ENCODE assay signal across 8 cellular contexts in the genomic region with DNA sequence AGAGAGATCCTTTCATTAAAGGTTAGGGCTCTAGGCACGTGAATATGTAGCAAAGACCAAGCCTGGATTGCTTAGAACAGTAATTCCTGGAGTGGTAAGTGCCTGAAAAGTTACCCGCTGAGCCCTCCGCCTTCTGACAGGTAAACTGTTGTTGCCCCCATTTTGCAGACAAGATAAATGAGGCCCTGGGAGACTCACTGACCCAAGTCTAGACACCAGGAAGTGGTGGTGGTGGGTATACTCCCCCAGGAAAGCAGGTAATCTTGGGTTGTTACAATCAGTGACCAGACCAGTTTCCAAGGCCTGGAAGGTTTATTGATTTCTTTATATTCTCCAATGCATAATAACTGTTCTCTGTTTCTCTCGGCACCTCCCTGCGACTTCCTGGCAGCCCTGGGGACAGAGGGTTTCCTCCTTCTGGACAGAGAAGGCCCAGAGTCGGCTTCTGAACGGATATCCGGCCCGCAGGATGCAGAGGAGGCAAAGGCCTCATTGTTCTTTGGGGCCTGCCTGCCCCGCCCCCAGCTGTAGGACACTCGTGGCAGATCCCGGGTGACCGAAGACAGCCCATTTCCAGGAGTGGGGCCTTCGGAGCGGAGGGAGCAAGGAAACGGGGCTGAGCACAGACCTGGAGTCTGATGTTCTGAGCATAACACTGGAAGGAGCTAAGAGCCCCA. TPM values are rescaled to one million over a fixed set of nuclear protein-coding genes. Genes with fewer than 3 reads are reported as not detected.
DNase-seq lines count a peak whose midpoint lies in the region; ATAC-seq, FAIRE-seq and TF ChIP-seq lines count a peak whose summit lies in the region.

No MANE protein-coding gene starts in this region.

- H3K27me3 ChIP-seq in K562 (ENCODE audit: control insufficient read depth in 2 of 2, insufficient read depth in 2 of 2, low read length in 2 of 2) (no peaks in the 10 kb centered on the region), smooth muscle cell (ENCODE audit: low read depth) (no peaks in the 10 kb centered on the region)

- TF ChIP-seq CTCF in GM13977 (IDR thresholded peaks at IDR 0.05; ENCODE audit: extremely low read depth, insufficient read depth, missing control alignments), result no peak
- TF ChIP-seq CTCF in K562 (IDR thresholded peaks at IDR 0.05 in 2 of 3, conservative IDR thresholded peaks at IDR 0.05 in 1 of 3; ENCODE audit: insufficient read depth in 2 of 3, low read depth in 1 of 3, low read length in 3 of 3), result no peak
- TF ChIP-seq CTCF in smooth muscle cell (IDR thresholded peaks at IDR 0.05; ENCODE audit: borderline replicate concordance, insufficient read depth, poor library complexity, severe bottlenecking), result no peak

- intact Hi-C loops in K562 (cut with micrococcal nuclease), result loop anchor here (2.0 to 5.0 kb wide), 4 partner anchors 93 to 336 kb away; a partner anchor contains a TSS

- H3K79me2 ChIP-seq in K562 (ENCODE audit: control insufficient read depth, insufficient read depth, low read length), result no peaks in the 10 kb centered on the region
- H3K79me2 ChIP-seq in smooth muscle cell (ENCODE audit: low read depth), result peaks cover 21% of the 10 kb centered on the region

- H3K4me1 ChIP-seq in K562 (replicated peaks in 1 of 2; ENCODE audit: control insufficient read depth in 2 of 2, insufficient read depth in 2 of 2, low read length in 2 of 2) (peaks cover 3 to 18% of the 10 kb centered on the region in 2 experiments), smooth muscle cell (ENCODE audit: low read depth) (peaks cover 39% of the 10 kb centered on the region)

- H3K9me3 ChIP-seq in K562 (replicated peaks; ENCODE audit: control insufficient read depth, insufficient read depth, low read depth, low read length) (no peaks in the 10 kb centered on the region), smooth muscle cell (replicated peaks; ENCODE audit: low read depth) (no peaks in the 10 kb centered on the region)

- peak overlapping the region; percentile 68; the same call in 1 of the 2 replicates for H3K4me2 ChIP-seq in K562 (ENCODE audit: insufficient read depth, low read length)
- peak overlapping the region; percentile 83 for H3K4me2 ChIP-seq in smooth muscle cell

- TSS peak; percentile 79 for BruUV-seq in K562 (replicated peaks; lab: Mats Ljungman, UMichigan)

- FAIRE-seq in K562 (lab: Jason Lieb, UNC), result no peak

- WGBS in K562 (ENCODE audit: insufficient coverage, low coverage, missing lambda C conversion rate), result 49% methylated on average over 16 of the region's 16 CpGs
- WGBS in smooth muscle cell (ENCODE audit: low lambda C conversion rate), result 33% methylated on average over 16 of the region's 16 CpGs

- H3K36me3 ChIP-seq in K562 (ENCODE audit: control insufficient read depth, insufficient read depth, low read length) (no peaks in the 10 kb centered on the region), smooth muscle cell (ENCODE audit: low read depth) (no peaks in the 10 kb centered on the region)

- peak overlapping the region; percentile 80; the same call in 2 of the 3 replicates for H3K27ac ChIP-seq in K562 (ENCODE audit: extremely low read depth, low read depth, low read length)
- peak overlapping the region; percentile 91 for H3K27ac ChIP-seq in smooth muscle cell (ENCODE audit: low read depth)

- no peak for TF ChIP-seq POLR2A in K562 (conservative IDR thresholded peaks at IDR 0.05)

- POLR2A ChIA-PET in K562 (lab: Yijun Ruan, JAX), result interaction anchor here (0.8 to 1.8 kb wide), 3 partner anchors 11 to 240 kb away, joined by 3 to 7 read pairs (median 6); no protein-coding TSS in a partner anchor

- H2AFZ ChIP-seq in K562 (ENCODE audit: low read depth, low read length), result peak overlapping the region; percentile 90
- peak overlapping the region; percentile 83 for H2AFZ ChIP-seq in smooth muscle cell (ENCODE audit: low read depth)

- in situ Hi-C loops in GM13977 (cut with MboI; ENCODE audit: low pct_unique_long_range_greater_than_20kb, low sequenced_read_pairs, unreplicated experiment) (loop anchor here (5.0 kb wide), 1 partner anchor 211 kb away; no protein-coding TSS in a partner anchor), K562 (cut with MboI) (no loop called here)

- no peaks in the 10 kb centered on the region for H3K9me1 ChIP-seq in K562 (ENCODE audit: control insufficient read depth, insufficient read depth, low read length)

- H3K9ac ChIP-seq in K562 (ENCODE audit: insufficient read depth in 1 of 2, low read depth in 2 of 2, low read length in 2 of 2) (peak overlapping the region; percentile 64 to 91), smooth muscle cell (ENCODE audit: low read depth) (peak overlapping the region; percentile 32)

- TF ChIP-seq EP300 in K562 (IDR thresholded peaks at IDR 0.05; ENCODE audit: low read length), result no peak

- peak; percentile 63 for DNase-seq in GM13977 (ENCODE audit: low spot score)
- peak; percentile 21 for DNase-seq in SKM-1 treated with dmso at 0.1 percent for 144 hours (lab: John Stamatoyannopoulos, UW; ENCODE audit: unreplicated experiment)
- DNase-seq in K562 (ENCODE audit: extremely low read depth in 1 of 4, low spot score in 3 of 4), result peak; percentile 25 to 49 (median 34)
- peak; percentile 41 for DNase-seq in iPS-NIHi11 (ENCODE audit: low spot score)
- no peak for DNase-seq in smooth muscle cell (lab: John Stamatoyannopoulos, UW; ENCODE audit: unreplicated experiment)
- no peak for DNase-seq in NCI-H748 (lab: John Stamatoyannopoulos, UW; ENCODE audit: unreplicated experiment)
- DNase-seq in NCI-H446 treated with DMSO at 0.1 percent for 48 hours (lab: John Stamatoyannopoulos, UW), result no peak

- CTCF ChIA-PET in K562 (lab: Yijun Ruan, JAX; ENCODE audit: low intra/inter-chr PET ratio), result interaction anchor here (0.7 to 0.8 kb wide), 2 partner anchors 210 to 211 kb away, joined by 4 read pairs; no protein-coding TSS in a partner anchor

- H4K20me1 ChIP-seq in K562 (replicated peaks; ENCODE audit: control insufficient read depth, insufficient read depth, low read length), result no peaks in the 10 kb centered on the region
- H4K20me1 ChIP-seq in smooth muscle cell (ENCODE audit: low read depth), result no peaks in the 10 kb centered on the region

- H3K4me3 ChIP-seq in K562 (peak overlapping the region; percentile 71), smooth muscle cell (peak overlapping the region; percentile 86)

- no peak for TF ChIP-seq RAD21 in K562 (CRISPR knock-in tag; conservative IDR thresholded peaks at IDR 0.05 in 1 of 2, IDR thresholded peaks at IDR 0.05 in 1 of 2)

- H3F3A ChIP-seq in smooth muscle cell (ENCODE audit: low read depth), result peaks cover 6% of the 10 kb centered on the region

- ATAC-seq in HG03045 (IDR thresholded peaks at IDR 0.05; ENCODE audit: unreplicated experiment) (peak; percentile 14), K562 (peak; percentile 11; the same call in 2 of the 3 replicates)

RNA-seq across cellular contexts. Expression of a gene that starts 1.3 kb away (rescaled TPM):
- 0.88 and 1.4 TPM in 2 replicates for total RNA-seq in K562 (2011; cell fraction: chromatin; rRNA removed; ENCODE audit: low replicate concordance)
- total RNA-seq in K562 (2011; cell fraction: nucleolus; rRNA removed), result 0.39 and 0.83 TPM in 2 replicates
- total RNA-seq in K562 (2011; cell fraction: nucleoplasm; rRNA removed), result 0.31 and 0.59 TPM in 2 replicates
- total RNA-seq in K562 (2014; rRNA removed) (0.54 and 0.65 TPM in 2 replicates), K562 (2014; rRNA removed; fragmentation: Illumina TruSeq; extraction: Trizol) (0.47 and 0.51 TPM in 2 replicates), K562 (2015; rRNA removed; fragmentation: Illumina TruSeq; extraction: Trizol) (0.45 and 0.80 TPM in 2 replicates), K562 (2021) (0.73 and 1.0 TPM in 2 replicates), smooth muscle cell (5.2 and 7.0 TPM in 2 replicates)
- polyA plus RNA-seq in K562 (2011; rRNA removed) (0.50 and 0.67 TPM in 2 replicates), K562 (2014; fragmentation: Illumina TruSeq; extraction: Trizol) (0.82 and 0.83 TPM in 2 replicates), K562 (2014; fragmentation: Nextera tagmentation; extraction: Ambion mirVana) (not detected), K562 (2014; rRNA removed) (0.31 and 0.46 TPM in 2 replicates), smooth muscle cell (4.4 and 5.0 TPM in 2 replicates)
- 0.31 and 0.55 TPM in 2 replicates for polyA plus RNA-seq in K562 (2011; cell fraction: cytosol; rRNA removed)
- polyA plus RNA-seq in K562 (2011; cell fraction: nucleus; rRNA removed), result 0.45 and 0.98 TPM in 2 replicates
- polyA plus RNA-seq in K562 (2012), result 0.59 and 0.68 TPM in 2 replicates
- polyA minus RNA-seq in K562 (2011; rRNA and poly(A)+ RNA removed), result 0.42 and 0.53 TPM in 2 replicates
- polyA minus RNA-seq in K562 (2011; cell fraction: cytosol; rRNA and poly(A)+ RNA removed), result not detected in 2 replicates
- polyA minus RNA-seq in K562 (2011; cell fraction: nucleus; rRNA and poly(A)+ RNA removed), result 0.44 and 0.54 TPM in 2 replicates

RNA-seq across cellular contexts. Expression of a gene that starts 27.5 kb away (rescaled TPM):
- 44.3 and 59.6 TPM in 2 replicates for total RNA-seq in K562 (2011; cell fraction: chromatin; rRNA removed; ENCODE audit: low replicate concordance)
- 47.8 and 52.9 TPM in 2 replicates for total RNA-seq in K562 (2011; cell fraction: nucleolus; rRNA removed)
- total RNA-seq in K562 (2011; cell fraction: nucleoplasm; rRNA removed), result 68.3 and 84.1 TPM in 2 replicates
- 122 and 154 TPM in 2 replicates for total RNA-seq in K562 (2014; rRNA removed)
- total RNA-seq in K562 (2014; rRNA removed; fragmentation: Illumina TruSeq; extraction: Trizol), result 197 and 213 TPM in 2 replicates
- total RNA-seq in K562 (2015; rRNA removed; fragmentation: Illumina TruSeq; extraction: Trizol), result 163 and 171 TPM in 2 replicates
- total RNA-seq in K562 (2021), result 140 and 150 TPM in 2 replicates
- polyA plus RNA-seq in K562 (2011; rRNA removed), result 268 and 325 TPM in 2 replicates
- 94.1 and 162 TPM in 2 replicates for polyA plus RNA-seq in K562 (2011; cell fraction: cytosol; rRNA removed)
- 113 and 152 TPM in 2 replicates for polyA plus RNA-seq in K562 (2011; cell fraction: nucleus; rRNA removed)
- polyA plus RNA-seq in K562 (2012), result 161 and 163 TPM in 2 replicates
- polyA plus RNA-seq in K562 (2014; fragmentation: Illumina TruSeq; extraction: Trizol), result 172 and 173 TPM in 2 replicates
- 100 to 1,000 TPM; 759 to 994 TPM for polyA plus RNA-seq in K562 (2014; fragmentation: Nextera tagmentation; extraction: Ambion mirVana)
- 143 and 194 TPM in 2 replicates for polyA plus RNA-seq in K562 (2014; rRNA removed)
- 226 and 260 TPM in 2 replicates for polyA minus RNA-seq in K562 (2011; rRNA and poly(A)+ RNA removed)
- 61.8 and 87.3 TPM in 2 replicates for polyA minus RNA-seq in K562 (2011; cell fraction: cytosol; rRNA and poly(A)+ RNA removed)
- polyA minus RNA-seq in K562 (2011; cell fraction: nucleus; rRNA and poly(A)+ RNA removed), result 26.0 and 46.5 TPM in 2 replicates
- total RNA-seq in smooth muscle cell, result 156 and 162 TPM in 2 replicates
- polyA plus RNA-seq in smooth muscle cell, result 97.3 and 123 TPM in 2 replicates

RNA-seq across cellular contexts. Expression of a gene that starts 40.5 kb away (rescaled TPM):
- total RNA-seq in K562 (2011; cell fraction: chromatin; rRNA removed; ENCODE audit: low replicate concordance), result 49.1 and 58.2 TPM in 2 replicates
- total RNA-seq in K562 (2011; cell fraction: nucleolus; rRNA removed), result 49.6 and 51.9 TPM in 2 replicates
- total RNA-seq in K562 (2011; cell fraction: nucleoplasm; rRNA removed), result 56.2 and 59.0 TPM in 2 replicates
- total RNA-seq in K562 (2014; rRNA removed) (39.6 and 40.3 TPM in 2 replicates), K562 (2014; rRNA removed; fragmentation: Illumina TruSeq; extraction: Trizol) (48.9 and 51.5 TPM in 2 replicates), K562 (2015; rRNA removed; fragmentation: Illumina TruSeq; extraction: Trizol) (40.1 and 42.4 TPM in 2 replicates), K562 (2021) (44.9 and 46.0 TPM in 2 replicates), smooth muscle cell (7.9 and 12.2 TPM in 2 replicates)
- polyA plus RNA-seq in K562 (2011; rRNA removed) (50.5 and 64.0 TPM in 2 replicates), K562 (2014; fragmentation: Illumina TruSeq; extraction: Trizol) (49.8 and 54.6 TPM in 2 replicates), K562 (2014; fragmentation: Nextera tagmentation; extraction: Ambion mirVana) (10 to 100 TPM; 80.6 to 97.8 TPM), K562 (2014; rRNA removed) (54.5 and 68.1 TPM in 2 replicates), smooth muscle cell (12.8 and 16.2 TPM in 2 replicates)
- 31.3 and 45.2 TPM in 2 replicates for polyA plus RNA-seq in K562 (2011; cell fraction: cytosol; rRNA removed)
- 31.2 and 39.9 TPM in 2 replicates for polyA plus RNA-seq in K562 (2011; cell fraction: nucleus; rRNA removed)
- 39.1 and 85.0 TPM in 2 replicates for polyA plus RNA-seq in K562 (2012)
- 36.1 and 36.6 TPM in 2 replicates for polyA minus RNA-seq in K562 (2011; rRNA and poly(A)+ RNA removed)
- 19.7 and 23.7 TPM in 2 replicates for polyA minus RNA-seq in K562 (2011; cell fraction: cytosol; rRNA and poly(A)+ RNA removed)
- 16.7 and 21.1 TPM in 2 replicates for polyA minus RNA-seq in K562 (2011; cell fraction: nucleus; rRNA and poly(A)+ RNA removed)

Comparison
In these comparisons a context has a peak if more than half of its experiments do, and no peak if none do; other contexts are left out.
1. DNase-seq: peak in GM13977 (single experiment), SKM-1 treated with dmso at 0.1 percent for 144 hours (single experiment), K562 (4 of 4) and iPS-NIHi11 (single experiment); none in smooth muscle cell (single experiment), NCI-H748 (single experiment) and NCI-H446 treated with DMSO at 0.1 percent for 48 hours (single experiment).